In the genomic region with DNA sequence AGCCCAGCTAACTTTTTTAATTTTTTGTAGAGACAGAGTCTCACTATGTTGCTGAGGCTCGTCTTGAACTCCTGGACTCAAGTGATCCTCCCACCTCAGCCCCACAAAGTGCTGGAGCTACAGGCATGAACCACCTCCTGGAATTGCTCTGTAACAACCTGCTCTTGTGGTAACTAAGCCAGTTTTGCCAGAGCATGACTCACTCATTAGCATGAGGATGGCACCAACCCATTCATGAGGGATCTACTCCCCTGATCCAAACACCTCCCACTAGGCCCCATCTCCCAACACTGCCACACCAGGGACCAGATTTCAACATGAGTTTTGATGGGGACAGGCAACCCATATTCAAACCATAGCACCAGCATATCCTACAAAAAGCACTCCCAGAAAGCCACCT, we compare ENCODE assay signal across 18 cellular contexts.
A peak's percentile ranks its signal among the peaks of the same experiment; 100 is the strongest.
DNase-seq lines count a peak whose midpoint lies in the region; FAIRE-seq and TF ChIP-seq lines count a peak whose summit lies in the region.
"Had no signal": no experiment of that assay in that cellular context is flagged by ENCODE, and none has a peak within 500 bp of the region (broad histone marks: within the 10 kb centered on the region; RNA-seq: fewer than 3 reads in every experiment).

No MANE protein-coding gene starts in this region.

- no peaks in the 10 kb centered on the region for H3K27me3 ChIP-seq in astrocyte (ENCODE audit: insufficient read depth, low read length)
- H3K27me3 ChIP-seq: gastroesophageal sphincter had no signal

- H3K4me1 Mint-ChIP-seq in astrocyte (ENCODE audit: low read depth, unreplicated experiment): peaks cover 1% of the 10 kb centered on the region

- peaks cover 5% of the 10 kb centered on the region for H3K36me3 Mint-ChIP-seq in astrocyte (ENCODE audit: low read depth, unreplicated experiment)

- FAIRE-seq in astrocyte (lab: Jason Lieb, UNC): no peak
- FAIRE-seq: GM12891, HTR-8/SVneo, kidney had no signal

- H3K79me2 ChIP-seq in astrocyte (ENCODE audit: insufficient read depth, low read length): no peaks in the 10 kb centered on the region

- H3K27ac ChIP-seq in astrocyte (ENCODE audit: low read depth, low read length): no peak overlapping the region
- H3K27ac ChIP-seq: gastroesophageal sphincter, psoas muscle, thoracic aorta had no signal

- H2AFZ ChIP-seq in astrocyte (ENCODE audit: low read depth, low read length): no peak overlapping the region

- DNase-seq in CD1c-positive myeloid dendritic cell (ENCODE audit: extremely low spot score) (peak; percentile 9), HT1080 (ENCODE audit: low read depth) (peak; percentile 59), astrocyte (ENCODE audit: low read depth) (peak; percentile 18), iris pigment epithelial cell (ENCODE audit: low read depth) (peak; percentile 9), AG08396 (ENCODE audit: low spot score) (no peak), NCI-H1092 (lab: John Stamatoyannopoulos, UW) (no peak)
- DNase-seq in activated CD4-positive, alpha-beta T cell treated with anti-CD3 and anti-CD28 coated beads for 48 hours: no peak
- no peak for DNase-seq in activated CD4-positive, alpha-beta T cell treated with anti-CD3 and anti-CD28 coated beads, Interleukin-2, amount 50 U/mL, for 48 hours
- DNase-seq: activated effector memory CD4-positive, alpha-beta T cell treated with anti-CD3 and anti-CD28 coated beads, Interleukin-2, amount 50 U/mL, for 16 hours; DND-41; effector memory CD4-positive, alpha-beta T cell; kidney; psoas muscle; T-helper 9 cell had no signal

- H3K4me1 ChIP-seq in astrocyte (ENCODE audit: insufficient read depth, low read length): no peaks in the 10 kb centered on the region
- H3K4me1 ChIP-seq: psoas muscle had no signal

- H3K4me3 ChIP-seq in astrocyte (ENCODE audit: insufficient read depth, low read depth, low read length): no peak overlapping the region
- H3K4me3 ChIP-seq: gastroesophageal sphincter, psoas muscle, thoracic aorta had no signal

- no peaks in the 10 kb centered on the region for H3K27me3 Mint-ChIP-seq in astrocyte (ENCODE audit: low read depth, unreplicated experiment)

- H3K27ac Mint-ChIP-seq in astrocyte (ENCODE audit: unreplicated experiment): no peak overlapping the region

- peaks cover 5% of the 10 kb centered on the region for H3K9me3 Mint-ChIP-seq in astrocyte (ENCODE audit: unreplicated experiment)

- TF ChIP-seq CTCF in astrocyte (IDR thresholded peaks at IDR 0.05; ENCODE audit: insufficient read depth, low read depth, low read length): no peak

- no peak overlapping the region for H3K4me3 Mint-ChIP-seq in astrocyte (ENCODE audit: unreplicated experiment)

- H3K4me2 ChIP-seq in astrocyte (ENCODE audit: low read length): no peak overlapping the region

- H3K9ac ChIP-seq in astrocyte (ENCODE audit: low read length): no peak overlapping the region

- no peaks in the 10 kb centered on the region for H4K20me1 ChIP-seq in astrocyte (ENCODE audit: insufficient read depth, low read length)

- H3K36me3 ChIP-seq in astrocyte (ENCODE audit: insufficient read depth, low read length): no peaks in the 10 kb centered on the region
- H3K36me3 ChIP-seq: thoracic aorta had no signal

- H3K9me3 ChIP-seq in astrocyte (ENCODE audit: insufficient read depth, low read depth, low read length): no peaks in the 10 kb centered on the region
- H3K9me3 ChIP-seq: gastroesophageal sphincter, psoas muscle, thoracic aorta had no signal

Comparison
In these comparisons a context has a peak if more than half of its experiments do, and no peak if none do; other contexts are left out.
1. DNase-seq: peak in CD1c-positive myeloid dendritic cell (single experiment), HT1080 (single experiment), astrocyte (single experiment) and iris pigment epithelial cell (single experiment); none in AG08396 (single experiment), activated CD4-positive, alpha-beta T cell treated with anti-CD3 and anti-CD28 coated beads for 48 hours (single experiment), activated CD4-positive, alpha-beta T cell treated with anti-CD3 and anti-CD28 coated beads, Interleukin-2, amount 50 U/mL, for 48 hours (0 of 2) and NCI-H1092 (single experiment).